ENCODE assay signal across 24 cellular contexts in genomic region chr9:93164085-93164484, GRCh38. TPM values are rescaled to one million over a fixed set of nuclear protein-coding genes. Genes with fewer than 3 reads are reported as not detected.
"Had no signal": no experiment of that assay in that cellular context is flagged by ENCODE, and none has a peak within 500 bp of the region (broad histone marks: within the 10 kb centered on the region; RNA-seq: fewer than 3 reads in every experiment).

No MANE protein-coding gene starts in this region.

- H3K27me3 ChIP-seq: dorsolateral prefrontal cortex, gastroesophageal sphincter, ovary, tibial nerve, upper lobe of left lung had no signal

- H3K4me3 ChIP-seq: dorsolateral prefrontal cortex, gastroesophageal sphincter, lung, ovary, psoas muscle, skin epidermis, thoracic aorta, tibial nerve, upper lobe of left lung had no signal

- H3K27ac Mint-ChIP-seq: memory B cell; natural killer cell; stimulated activated naive B cell treated with anti-CD40 and anti-IgM and Interleukin-4, amounts not matched to agents 10 μg/mL and 1 μg/mL and 100 μg/mL, for 72 hours; stimulated activated naive CD8-positive, alpha-beta T cell treated with anti-CD3 and anti-CD28 coated beads, Interleukin-15, Interleukin-2, amounts not matched to agents 100 ng/mL and 50 ng/mL, for 24 hours had no signal

- H3K27me3 Mint-ChIP-seq: stimulated activated naive B cell treated with anti-CD40 and anti-IgM and Interleukin-4, amounts not matched to agents 10 μg/mL and 1 μg/mL and 100 μg/mL, for 72 hours; stimulated activated naive CD8-positive, alpha-beta T cell treated with anti-CD3 and anti-CD28 coated beads, Interleukin-15, Interleukin-2, amounts not matched to agents 100 ng/mL and 50 ng/mL, for 24 hours had no signal

- H3K9me3 ChIP-seq: gastroesophageal sphincter, ovary, psoas muscle, thoracic aorta, tibial nerve, upper lobe of left lung had no signal

- H3K27ac ChIP-seq: dorsolateral prefrontal cortex, epithelial cell of prostate, gastroesophageal sphincter, ovary, psoas muscle, skin epidermis, thoracic aorta, tibial nerve, upper lobe of left lung had no signal

- H3K36me3 ChIP-seq: gastroesophageal sphincter, ovary, thoracic aorta, tibial nerve, upper lobe of left lung had no signal

- H3K4me3 Mint-ChIP-seq: memory B cell; natural killer cell; neural crest cell; stimulated activated naive B cell treated with anti-CD40 and anti-IgM and Interleukin-4, amounts not matched to agents 10 μg/mL and 1 μg/mL and 100 μg/mL, for 72 hours; stimulated activated naive CD8-positive, alpha-beta T cell treated with anti-CD3 and anti-CD28 coated beads, Interleukin-15, Interleukin-2, amounts not matched to agents 100 ng/mL and 50 ng/mL, for 24 hours had no signal

- DNase-seq: cortex of kidney; dorsolateral prefrontal cortex; effector CD4-positive, alpha-beta T cell; foreskin fibroblast; hypothalamus; kidney; natural killer cell; nucleus accumbens; ovary; psoas muscle; stimulated activated CD4-positive, alpha-beta T cell treated with anti-CD3 and anti-CD28 coated beads, Interleukin-15, amount 100 ng/mL, for 24 hours; stimulated activated CD4-positive, alpha-beta T cell treated with anti-CD3 and anti-CD28 coated beads, Interleukin-2, amount 100 ng/mL, for 48 hours; stimulated activated naive B cell treated with anti-CD40 and anti-IgM and Interleukin-4, amounts not matched to agents 10 μg/mL and 1 μg/mL and 100 μg/mL, for 72 hours; upper lobe of left lung had no signal

- H3K9me3 Mint-ChIP-seq: memory B cell; natural killer cell; neural crest cell; stimulated activated naive B cell treated with anti-CD40 and anti-IgM and Interleukin-4, amounts not matched to agents 10 μg/mL and 1 μg/mL and 100 μg/mL, for 72 hours; stimulated activated naive CD8-positive, alpha-beta T cell treated with anti-CD3 and anti-CD28 coated beads, Interleukin-15, Interleukin-2, amounts not matched to agents 100 ng/mL and 50 ng/mL, for 24 hours had no signal

- H3K36me3 Mint-ChIP-seq: memory B cell; natural killer cell; stimulated activated naive B cell treated with anti-CD40 and anti-IgM and Interleukin-4, amounts not matched to agents 10 μg/mL and 1 μg/mL and 100 μg/mL, for 72 hours had no signal

RNA-seq across cellular contexts. Expression of gene WNK2, which starts 19.9 kb away (rescaled TPM):
- total RNA-seq: renal cortical epithelial cell had no signal
